Comparison of ENCODE assay signal across 8 cellular contexts in genomic region chr2:216693414-216694100, GRCh38. TPM values are rescaled to one million over a fixed set of nuclear protein-coding genes. Genes with fewer than 3 reads are reported as not detected.
DNase-seq lines count a peak whose midpoint lies in the region; ATAC-seq and TF ChIP-seq lines count a peak whose summit lies in the region.

No MANE protein-coding gene starts in this region.

- H3K79me2 ChIP-seq in fibroblast of lung (ENCODE audit: control insufficient read depth, insufficient read depth, low read length): peaks cover 48% of the 10 kb centered on the region

- in situ Hi-C loops in gastrocnemius medialis (cut with MboI; ENCODE audit: low sequenced_read_pairs in 4 of 4): loop anchor here (10.0 to 25.0 kb wide), 5 partner anchors 121 to 1021 kb away; no protein-coding TSS in a partner anchor

- TF ChIP-seq POLR2A in Peyer's patch (IDR thresholded peaks at IDR 0.05) (no peak), gastrocnemius medialis (IDR thresholded peaks at IDR 0.05) (no peak)

- no peaks in the 10 kb centered on the region for H3K9me3 ChIP-seq in Peyer's patch
- H3K9me3 ChIP-seq in fibroblast of lung (ENCODE audit: control insufficient read depth, insufficient read depth, low read depth, low read length): no peaks in the 10 kb centered on the region
- no peaks in the 10 kb centered on the region for H3K9me3 ChIP-seq in gastrocnemius medialis

- H2AFZ ChIP-seq in fibroblast of lung (ENCODE audit: low read length): no peak overlapping the region

- POLR2A ChIA-PET in HEK293T (lab: Yijun Ruan, JAX): interaction anchor here (1.0 kb wide), 1 partner anchor 480 kb away, joined by 3 read pairs; no protein-coding TSS in a partner anchor

- intact Hi-C loops in gastrocnemius medialis (cut with DNase I; ENCODE audit: low total_unique reads): loop anchor here (2.0 to 10.0 kb wide), 4 partner anchors 13 to 1211 kb away; no protein-coding TSS in a partner anchor

- peak overlapping the region; percentile 81 for H3K9ac ChIP-seq in fibroblast of lung (ENCODE audit: insufficient read depth, low read length)

- ATAC-seq in gastrocnemius medialis: no peak

- H3K27me3 ChIP-seq in Peyer's patch: peaks cover 0 to 24% of the 10 kb centered on the region in 2 donors
- H3K27me3 ChIP-seq in fibroblast of lung (ENCODE audit: control insufficient read depth, insufficient read depth, low read length): no peaks in the 10 kb centered on the region
- H3K27me3 ChIP-seq in gastrocnemius medialis: no peaks in the 10 kb centered on the region

- H3K4me3 ChIP-seq in Peyer's patch (peak overlapping the region; percentile 36 to 64 (median 45)), fibroblast of lung (replicated peaks in 1 of 4; ENCODE audit: control extremely low read depth in 1 of 4, insufficient read depth in 1 of 4, low read depth in 3 of 4, low read length in 4 of 4) (peak overlapping the region; percentile 56 to 90 (median 74)), gastrocnemius medialis (peak overlapping the region; percentile 74 to 95 (median 78))

- H3K4me1 ChIP-seq in Peyer's patch (peaks cover 0 to 53% (median 5%) of the 10 kb centered on the region in 4 donors), fibroblast of lung (ENCODE audit: control insufficient read depth, extremely low read depth, insufficient read depth, low read length) (peaks cover 19% of the 10 kb centered on the region), gastrocnemius medialis (peaks cover 67 to 68% of the 10 kb centered on the region in 2 donors)

- DNase-seq in DMS 273 (lab: John Stamatoyannopoulos, UW; ENCODE audit: unreplicated experiment): peak; percentile 61
- DNase-seq in DMS 273 treated with DMSO at 0.1 percent for 48 hours (lab: John Stamatoyannopoulos, UW): no peak
- DNase-seq in Peyer's patch: no peak
- DNase-seq in fibroblast of lung (ENCODE audit: low read depth in 2 of 2): no peak
- DNase-seq in gastrocnemius medialis: no peak
- no peak for DNase-seq in HEK293T (ENCODE audit: extremely low spot score)
- DNase-seq in NAMALWA (ENCODE audit: low spot score): no peak
- no peak for DNase-seq in NK-92 (lab: John Stamatoyannopoulos, UW; ENCODE audit: unreplicated experiment)

- CTCF ChIA-PET in HEK293T (lab: Yijun Ruan, JAX): interaction anchor here (0.9 to 1.4 kb wide), 5 partner anchors 12 to 1020 kb away, joined by 3 to 6 read pairs (median 3); no protein-coding TSS in a partner anchor

- peak overlapping the region; percentile 87 for H3K4me2 ChIP-seq in fibroblast of lung (ENCODE audit: extremely low read depth, insufficient read depth, low read length)

- H3K27ac ChIP-seq in Peyer's patch: peak overlapping the region; percentile 62 to 87 (median 70)
- peak overlapping the region; percentile 61 for H3K27ac ChIP-seq in fibroblast of lung (ENCODE audit: insufficient read depth, low read length)
- peak overlapping the region; percentile 93 to 95 (median 93) for H3K27ac ChIP-seq in gastrocnemius medialis

- H3K36me3 ChIP-seq in Peyer's patch (no peaks in the 10 kb centered on the region), fibroblast of lung (ENCODE audit: control insufficient read depth, insufficient read depth, low read length) (no peaks in the 10 kb centered on the region), gastrocnemius medialis (no peaks in the 10 kb centered on the region)

- TF ChIP-seq CTCF in Peyer's patch (IDR thresholded peaks at IDR 0.05) (no peak), fibroblast of lung (conservative IDR thresholded peaks at IDR 0.05 in 1 of 2, IDR thresholded peaks at IDR 0.05 in 1 of 2; ENCODE audit: low read depth in 1 of 2, low read length in 2 of 2) (no peak), gastrocnemius medialis (IDR thresholded peaks at IDR 0.05 in 4 of 5, conservative IDR thresholded peaks at IDR 0.05 in 1 of 5) (no peak)

- no peaks in the 10 kb centered on the region for H4K20me1 ChIP-seq in fibroblast of lung (ENCODE audit: control insufficient read depth, extremely low read depth, insufficient read depth, low read length)

TF ChIP-seq in HEK293T, 16 proteins besides CTCF, POLR2A, EP300 and RAD21:
- TF ChIP-seq ARNT (IDR thresholded peaks at IDR 0.05) (no peak), L3MBTL2 (conservative IDR thresholded peaks at IDR 0.05) (no peak), CTBP1 (IDR thresholded peaks at IDR 0.05; ENCODE audit: borderline replicate concordance) (no peak), SUZ12 (IDR thresholded peaks at IDR 0.05) (no peak), ZNF384 (IDR thresholded peaks at IDR 0.05) (no peak), SP1 (IDR thresholded peaks at IDR 0.05) (no peak), HDGF (IDR thresholded peaks at IDR 0.05; ENCODE audit: borderline replicate concordance) (no peak), FOXA1 (IDR thresholded peaks at IDR 0.05) (no peak), FOXM1 (IDR thresholded peaks at IDR 0.05; ENCODE audit: borderline replicate concordance) (no peak), ELF4 (IDR thresholded peaks at IDR 0.05) (no peak), FOXK2 (IDR thresholded peaks at IDR 0.05) (no peak)
- TF ChIP-seq, protein P1, sequence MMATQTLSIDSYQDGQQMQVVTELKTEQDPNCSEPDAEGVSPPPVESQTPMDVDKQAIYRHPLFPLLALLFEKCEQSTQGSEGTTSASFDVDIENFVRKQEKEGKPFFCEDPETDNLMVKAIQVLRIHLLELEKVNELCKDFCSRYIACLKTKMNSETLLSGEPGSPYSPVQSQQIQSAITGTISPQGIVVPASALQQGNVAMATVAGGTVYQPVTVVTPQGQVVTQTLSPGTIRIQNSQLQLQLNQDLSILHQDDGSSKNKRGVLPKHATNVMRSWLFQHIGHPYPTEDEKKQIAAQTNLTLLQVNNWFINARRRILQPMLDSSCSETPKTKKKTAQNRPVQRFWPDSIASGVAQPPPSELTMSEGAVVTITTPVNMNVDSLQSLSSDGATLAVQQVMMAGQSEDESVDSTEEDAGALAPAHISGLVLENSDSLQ (IDR thresholded peaks at IDR 0.05): no peak

RNA-seq across cellular contexts. Expression of gene IGFBP5, which starts 1.8 kb away (rescaled TPM):
- total RNA-seq in Peyer's patch (100 to 1,000 TPM in 1 of 4 donors, 10 to 100 TPM in 3; 41.5 to 183 (median 75.0) TPM), fibroblast of lung (783 and 1,100 TPM in 2 replicates), gastrocnemius medialis (100 to 1,000 TPM in 3 of 4 donors, 10 to 100 TPM in 1; 99.5 to 550 (median 279) TPM)
- polyA plus RNA-seq in fibroblast of lung: 712 and 2,607 TPM in 2 replicates
- 532 and 2,380 TPM in 2 replicates for polyA plus RNA-seq in fibroblast of lung (2012)
- 654 and 2,537 TPM in 2 replicates for polyA minus RNA-seq in fibroblast of lung (ENCODE audit: low replicate concordance)
